ENCODE assay signal across 8 cellular contexts in the genomic region with DNA sequence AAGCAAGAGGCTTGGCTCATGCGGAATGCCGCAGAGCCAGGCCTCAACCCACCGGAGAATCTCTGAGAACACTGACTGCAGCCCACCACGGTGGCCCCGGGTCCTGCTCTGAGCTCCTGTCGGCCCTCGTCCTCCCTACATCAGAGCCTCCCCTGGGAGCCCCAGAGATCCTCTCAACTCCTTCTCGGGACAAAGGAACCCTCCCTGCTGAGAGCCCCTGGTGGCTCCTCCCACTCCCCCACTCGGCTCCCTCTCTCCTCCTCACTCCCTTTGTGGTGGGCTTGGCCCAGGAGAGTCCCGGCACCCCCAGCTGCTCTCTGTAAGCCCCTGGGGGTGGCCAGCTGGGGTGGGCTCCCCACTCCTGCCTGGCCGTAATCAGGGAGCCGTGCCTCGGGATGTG. TPM values are rescaled to one million over a fixed set of nuclear protein-coding genes. Genes with fewer than 3 reads are reported as not detected.
DNase-seq lines count a peak whose midpoint lies in the region; FAIRE-seq and TF ChIP-seq lines count a peak whose summit lies in the region.

No MANE protein-coding gene starts in this region.

- peak overlapping the region; percentile 39 to 71 for H3K9ac ChIP-seq in kidney (ENCODE audit: low read length in 2 of 2)

- H3K4me3 ChIP-seq in GM08714 (ENCODE audit: low read length), result peak overlapping the region; percentile 27; the same call in 1 of the 2 replicates
- H3K4me3 ChIP-seq in adrenal gland, result peak overlapping the region in 2 of 4 donors; percentile 29 to 48
- H3K4me3 ChIP-seq in kidney (ENCODE audit: low read length in 2 of 2), result peak overlapping the region; percentile 55 to 66

- intact Hi-C loops in adrenal gland (cut with DNase I), result no loop called here
- intact Hi-C loops in kidney (cut with DNase I), result no loop called here

- peaks cover 46 to 63% of the 10 kb centered on the region in 2 donors for H3K4me1 ChIP-seq in adrenal gland (replicated peaks in 1 of 2)
- peaks cover 18 to 39% of the 10 kb centered on the region in 2 donors for H3K4me1 ChIP-seq in kidney (ENCODE audit: control insufficient read depth in 1 of 2, insufficient read depth in 1 of 2, low read depth in 1 of 2, low read length in 2 of 2)

- H3K9me3 ChIP-seq in adrenal gland (replicated peaks in 1 of 3), result no peaks in the 10 kb centered on the region
- no peaks in the 10 kb centered on the region for H3K9me3 ChIP-seq in kidney (ENCODE audit: control insufficient read depth in 1 of 2, low read length in 2 of 2)

- H3K27me3 ChIP-seq in adrenal gland, result no peaks in the 10 kb centered on the region

- TF ChIP-seq POLR2A in adrenal gland (IDR thresholded peaks at IDR 0.05), result no peak

- DNase-seq in HuH-7 (ENCODE audit: low spot score), result peak; percentile 55
- DNase-seq in adrenal gland, result no peak
- DNase-seq in kidney, result peak; percentile 80
- no peak for DNase-seq in islet precursor cell
- DNase-seq in dedifferentiated amniotic fluid mesenchymal stem cell (ENCODE audit: extremely low spot score), result no peak
- DNase-seq in activated CD4-positive, alpha-beta T cell treated with anti-CD3 and anti-CD28 coated beads for 4 hours, result no peak

- TF ChIP-seq CTCF in adrenal gland (IDR thresholded peaks at IDR 0.05) (no peak), kidney (IDR thresholded peaks at IDR 0.05; ENCODE audit: borderline replicate concordance, extremely low read depth, insufficient read depth) (no peak)

- 42 to 48% (median 43%) methylated on average over 5 to 13 of the region's 13 CpGs for WGBS in adrenal gland, 4 donors

- no peak for FAIRE-seq in kidney (lab: Jason Lieb, UNC)

- no peaks in the 10 kb centered on the region for H3K36me3 ChIP-seq in adrenal gland (replicated peaks in 1 of 2)
- H3K36me3 ChIP-seq in kidney (ENCODE audit: control insufficient read depth in 1 of 2, insufficient read depth in 2 of 2, low read length in 2 of 2), result no peaks in the 10 kb centered on the region

- H3K27ac ChIP-seq in adrenal gland, result peak overlapping the region; percentile 55 to 94 (median 85)
- H3K27ac ChIP-seq in kidney (ENCODE audit: low read depth in 2 of 2, low read length in 2 of 2), result peak overlapping the region; percentile 50 to 78
- peak overlapping the region; percentile 96 for H3K27ac ChIP-seq in temporal lobe (ENCODE audit: low read depth, low read length)

RNA-seq across cellular contexts. Expression of a gene that starts 11.1 kb away (rescaled TPM):
- total RNA-seq in adrenal gland, result 10 to 100 TPM; 36.8 to 72.9 (median 62.0) TPM
- 100 to 1,000 TPM in 2 of 3 donors, 10 to 100 TPM in 1; 16.3 to 217 (median 117) TPM for polyA plus RNA-seq in adrenal gland
- 82.7 TPM for total RNA-seq in kidney
- polyA plus RNA-seq in kidney (ENCODE audit: insufficient read depth, low read depth, low replicate concordance), result 58.5 TPM
- total RNA-seq in temporal lobe, result 15.0 TPM

RNA-seq across cellular contexts. Expression of a gene that starts 45.7 kb away (rescaled TPM):
- total RNA-seq in adrenal gland (10 to 100 TPM in 6 of 8 donors, 1 to 10 TPM in 2; 6.9 to 39.1 (median 18.2) TPM), kidney (7.5 TPM), temporal lobe (2.0 TPM)
- polyA plus RNA-seq in adrenal gland (10 to 100 TPM in 2 of 3 donors, 1 to 10 TPM in 1; 5.6 to 20.1 (median 16.7) TPM), kidney (ENCODE audit: insufficient read depth, low read depth, low replicate concordance) (16.5 TPM)

Comparison
In these comparisons a context has a peak if more than half of its experiments do, and no peak if none do; other contexts are left out.
1. DNase-seq: peak in HuH-7 (single experiment) and kidney (single experiment); none in adrenal gland (0 of 7), islet precursor cell (single experiment), dedifferentiated amniotic fluid mesenchymal stem cell (single experiment) and activated CD4-positive, alpha-beta T cell treated with anti-CD3 and anti-CD28 coated beads for 4 hours (0 of 2).
2. Peak in every context shown above with its lines, with median percentiles within 50 percentile points of each other: H3K27ac ChIP-seq.